In the genomic region with DNA sequence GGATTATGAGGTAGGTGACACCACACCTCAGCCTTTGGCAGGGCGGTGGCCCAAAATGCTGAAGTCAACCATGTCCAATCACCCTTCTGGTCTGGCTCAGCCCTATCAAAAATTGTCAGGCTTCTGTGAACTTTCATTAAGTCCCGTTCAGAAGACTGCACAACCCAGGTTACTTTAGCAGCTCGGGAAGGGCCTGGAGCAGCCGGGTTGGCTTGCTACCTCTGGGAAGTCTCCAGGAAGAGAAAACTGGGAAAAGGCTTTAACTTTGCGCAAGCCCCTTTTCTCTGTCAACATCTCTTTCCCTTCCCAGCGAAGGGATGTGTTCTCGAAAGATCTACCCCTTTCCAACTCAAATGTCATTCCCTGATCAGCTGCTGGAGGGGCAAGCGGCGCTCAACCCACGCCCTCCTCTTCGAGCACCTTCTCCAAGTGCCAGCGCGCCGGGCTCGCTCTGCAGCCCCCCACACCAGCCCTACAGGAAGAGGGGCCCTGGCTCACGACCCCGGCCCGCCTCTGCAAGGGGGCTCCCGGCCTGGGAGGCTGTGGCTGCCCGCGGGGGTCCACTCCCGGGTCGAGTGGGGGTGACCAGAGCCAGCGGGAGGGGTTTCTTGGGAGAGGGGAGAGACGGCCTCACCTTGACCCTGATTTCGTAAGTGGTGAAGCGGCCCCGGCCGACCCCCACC, we compare ENCODE assay signal across 1 cellular context.
TF ChIP-seq lines count a peak whose summit lies in the region.

No MANE protein-coding gene starts in this region.

TF ChIP-seq in SK-N-SH treated with all-trans-retinoic acid at 6 μM for 48 hours, 23 proteins besides CTCF, POLR2A, EP300 and RAD21 (continued from another document):
- TF ChIP-seq, protein P1, sequence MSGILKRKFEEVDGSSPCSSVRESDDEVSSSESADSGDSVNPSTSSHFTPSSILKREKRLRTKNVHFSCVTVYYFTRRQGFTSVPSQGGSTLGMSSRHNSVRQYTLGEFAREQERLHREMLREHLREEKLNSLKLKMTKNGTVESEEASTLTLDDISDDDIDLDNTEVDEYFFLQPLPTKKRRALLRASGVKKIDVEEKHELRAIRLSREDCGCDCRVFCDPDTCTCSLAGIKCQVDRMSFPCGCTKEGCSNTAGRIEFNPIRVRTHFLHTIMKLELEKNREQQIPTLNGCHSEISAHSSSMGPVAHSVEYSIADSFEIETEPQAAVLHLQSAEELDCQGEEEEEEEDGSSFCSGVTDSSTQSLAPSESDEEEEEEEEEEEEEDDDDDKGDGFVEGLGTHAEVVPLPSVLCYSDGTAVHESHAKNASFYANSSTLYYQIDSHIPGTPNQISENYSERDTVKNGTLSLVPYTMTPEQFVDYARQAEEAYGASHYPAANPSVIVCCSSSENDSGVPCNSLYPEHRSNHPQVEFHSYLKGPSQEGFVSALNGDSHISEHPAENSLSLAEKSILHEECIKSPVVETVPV (CRISPR knock-in tag; IDR thresholded peaks at IDR 0.05), result no peak
- TF ChIP-seq ISL1 (CRISPR knock-in tag; IDR thresholded peaks at IDR 0.05) (no peak), TOX (CRISPR knock-in tag; IDR thresholded peaks at IDR 0.05; ENCODE audit: borderline replicate concordance) (no peak), ZFP3 (CRISPR knock-in tag; IDR thresholded peaks at IDR 0.05) (no peak), RARB (CRISPR knock-in tag; IDR thresholded peaks at IDR 0.05) (no peak)
